Comparison of ENCODE assay signal across 8 cellular contexts in the genomic region with DNA sequence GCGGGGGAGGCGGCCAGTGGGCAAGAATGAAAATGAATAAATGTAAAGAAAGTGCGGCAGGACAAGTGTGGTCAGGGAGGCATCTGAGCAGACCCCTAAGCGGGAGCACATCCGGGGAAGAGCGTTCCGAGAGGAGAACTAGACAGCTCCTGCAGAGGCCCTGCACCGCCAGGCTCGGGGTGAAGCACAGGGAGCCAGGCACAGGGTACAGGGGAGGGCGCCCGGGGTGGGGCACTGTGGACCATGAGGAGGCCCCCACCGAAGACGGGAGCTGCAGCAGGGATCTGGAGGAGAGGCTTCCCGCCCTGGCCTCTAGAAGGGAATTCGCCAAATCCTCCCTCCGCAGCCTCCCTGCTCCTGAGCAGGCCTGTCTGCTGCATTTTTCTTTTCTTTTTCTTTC.
A peak's percentile ranks its signal among the peaks of the same experiment; 100 is the strongest.
DNase-seq lines count a peak whose midpoint lies in the region; TF ChIP-seq lines count a peak whose summit lies in the region.
"Not testable (repeated sequence)": the region's sequence is repeated elsewhere in the genome, so short reads cannot be mapped to it uniquely, and the experiment has no call there.

No MANE protein-coding gene starts in this region.

- not testable (repeated sequence) for H3K27me3 ChIP-seq in BLaER1
- peaks cover 0 to 15% (median 0%) of the 10 kb centered on the region in 7 donors for H3K27me3 ChIP-seq in spleen (replicated peaks in 1 of 7)

- not testable (repeated sequence) for H4K20me1 ChIP-seq in BLaER1

- H3K36me3 Mint-ChIP-seq in activated CD4-positive, alpha-beta T cell treated with anti-CD3 and anti-CD28 coated beads, Interleukin-2, amount 10 ng/mL, durations not matched to agents 24 days and 14 days (ENCODE audit: low read depth); glutamatergic neuron (ENCODE audit: unreplicated experiment); osteocyte (ENCODE audit: unreplicated experiment): not testable (repeated sequence)

- H3K4me3 ChIP-seq in BLaER1, spleen: not testable (repeated sequence)

- not testable (repeated sequence) for TF ChIP-seq CTCF in glutamatergic neuron (IDR thresholded peaks at IDR 0.05; ENCODE audit: partially characterized antibody, unreplicated experiment); osteocyte (IDR thresholded peaks at IDR 0.05); spleen (IDR thresholded peaks at IDR 0.05 in 8 of 11, conservative IDR thresholded peaks at IDR 0.05 in 3 of 11)

- H3K9me3 Mint-ChIP-seq in activated CD4-positive, alpha-beta T cell treated with anti-CD3 and anti-CD28 coated beads, Interleukin-2, amount 10 ng/mL, durations not matched to agents 24 days and 14 days; osteocyte (ENCODE audit: unreplicated experiment): not testable (repeated sequence)
- H3K9me3 Mint-ChIP-seq in glutamatergic neuron (ENCODE audit: unreplicated experiment) = peaks cover 11% of the 10 kb centered on the region

- TF ChIP-seq POLR2A in spleen (IDR thresholded peaks at IDR 0.05) = not testable (repeated sequence)

- intact Hi-C loops in activated CD4-positive, alpha-beta T cell treated with anti-CD3 and anti-CD28 coated beads, Interleukin-2, amount 10 ng/mL, durations not matched to agents 24 days and 14 days (cut with micrococcal nuclease); spleen (cut with DNase I; ENCODE audit: low total_unique reads): not testable (repeated sequence)

- not testable (repeated sequence) for H3K27me3 Mint-ChIP-seq in activated CD4-positive, alpha-beta T cell treated with anti-CD3 and anti-CD28 coated beads, Interleukin-2, amount 10 ng/mL, durations not matched to agents 24 days and 14 days; glutamatergic neuron (ENCODE audit: unreplicated experiment); osteocyte (ENCODE audit: unreplicated experiment)

- H3K9ac ChIP-seq in BLaER1 = not testable (repeated sequence)

- not testable (repeated sequence) for H3K27ac ChIP-seq in BLaER1, spleen

- not testable (repeated sequence) for H3K4me3 Mint-ChIP-seq in activated CD4-positive, alpha-beta T cell treated with anti-CD3 and anti-CD28 coated beads, Interleukin-2, amount 10 ng/mL, durations not matched to agents 24 days and 14 days; osteocyte (ENCODE audit: unreplicated experiment)
- H3K4me3 Mint-ChIP-seq in glutamatergic neuron (ENCODE audit: unreplicated experiment) = peak overlapping the region; percentile 38

- not testable (repeated sequence) for H3K9me3 ChIP-seq in BLaER1, spleen

- not testable (repeated sequence) for H3K4me1 Mint-ChIP-seq in activated CD4-positive, alpha-beta T cell treated with anti-CD3 and anti-CD28 coated beads, Interleukin-2, amount 10 ng/mL, durations not matched to agents 24 days and 14 days; glutamatergic neuron (ENCODE audit: low read depth, unreplicated experiment); osteocyte (ENCODE audit: unreplicated experiment)

- H3K4me2 ChIP-seq in BLaER1 = peak overlapping the region; percentile 80

- DNase-seq in activated CD4-positive, alpha-beta T cell treated with anti-CD3 and anti-CD28 coated beads, Interleukin-2, amount 10 ng/mL, durations not matched to agents 24 days and 14 days = peak; percentile 34
- peak; percentile 20 for DNase-seq in ecto neural progenitor cell (ENCODE audit: low spot score)
- not testable (repeated sequence) for DNase-seq in glutamatergic neuron
- DNase-seq in mesenteric fat pad (ENCODE audit: low spot score) = peak; percentile 68
- peak; percentile 85 for DNase-seq in osteocyte (ENCODE audit: extremely low spot score, unreplicated experiment)
- DNase-seq in spleen = peak; percentile 61
- DNase-seq in ureter (ENCODE audit: low spot score) = peak; percentile 30

- peaks cover 68% of the 10 kb centered on the region for H3K4me1 ChIP-seq in BLaER1
- H3K4me1 ChIP-seq in spleen = not testable (repeated sequence)

- H3K27ac Mint-ChIP-seq in activated CD4-positive, alpha-beta T cell treated with anti-CD3 and anti-CD28 coated beads, Interleukin-2, amount 10 ng/mL, durations not matched to agents 24 days and 14 days; glutamatergic neuron (ENCODE audit: unreplicated experiment); osteocyte (ENCODE audit: unreplicated experiment): not testable (repeated sequence)

- not testable (repeated sequence) for H3K36me3 ChIP-seq in BLaER1, spleen

- WGBS in spleen, 5 donors = 90 to 95% (median 93%) methylated on average over 14 to 16 of the region's 16 CpGs
